8 cellular contexts compared by ENCODE assay signal in the genomic region with DNA sequence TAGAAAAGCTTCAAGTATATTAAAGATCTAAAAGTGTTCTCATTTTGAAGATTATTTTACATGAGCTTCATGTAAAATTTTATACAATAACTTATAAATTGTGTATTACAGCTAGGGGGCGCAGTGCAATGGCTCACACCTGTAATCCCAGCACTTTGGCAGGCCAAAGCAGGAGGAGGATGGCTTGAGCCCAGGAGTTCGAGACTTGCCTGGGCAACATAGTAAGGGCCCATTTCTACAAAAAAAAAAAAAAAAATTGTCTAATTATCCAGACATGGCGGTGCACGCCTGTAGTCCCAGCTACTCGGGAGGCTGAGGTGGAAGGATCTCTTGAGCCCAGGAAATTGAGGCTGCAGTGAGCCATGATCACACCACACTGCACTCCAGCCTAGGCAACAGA. TPM values are rescaled to one million over a fixed set of nuclear protein-coding genes. Genes with fewer than 3 reads are reported as not detected.
A peak's percentile ranks its signal among the peaks of the same experiment; 100 is the strongest.
DNase-seq lines count a peak whose midpoint lies in the region; ATAC-seq and TF ChIP-seq lines count a peak whose summit lies in the region.

No MANE protein-coding gene starts in this region.

- no peak for TF ChIP-seq POLR2A in gastroesophageal sphincter (IDR thresholded peaks at IDR 0.05)

- H3K9me3 Mint-ChIP-seq in activated CD8-positive, alpha-beta T cell treated with anti-CD3 and anti-CD28 coated beads, Interleukin-2, amount 10 ng/mL, durations not matched to agents 7 days and 5 days (ENCODE audit: insufficient read depth), result no peaks in the 10 kb centered on the region

- no peak overlapping the region for H3K4me3 Mint-ChIP-seq in activated CD8-positive, alpha-beta T cell treated with anti-CD3 and anti-CD28 coated beads, Interleukin-2, amount 10 ng/mL, durations not matched to agents 7 days and 5 days

- no peaks in the 10 kb centered on the region for H3K9me3 ChIP-seq in gastroesophageal sphincter

- POLR2A ChIA-PET in activated CD8-positive, alpha-beta T cell treated with anti-CD3 and anti-CD28 coated beads, Interleukin-2, amount 10 ng/mL, durations not matched to agents 7 days and 5 days (lab: Charles Lee), result interaction anchor here (1.0 kb wide), 2 partner anchors 16 to 34 kb away, joined by 4 to 6 read pairs; no protein-coding TSS in a partner anchor

- 70 to 76% methylated on average over 5 of the region's 5 CpGs for WGBS in gastroesophageal sphincter (ENCODE audit: low coverage in 1 of 2), 2 donors

- no peaks in the 10 kb centered on the region for H3K27me3 Mint-ChIP-seq in activated CD8-positive, alpha-beta T cell treated with anti-CD3 and anti-CD28 coated beads, Interleukin-2, amount 10 ng/mL, durations not matched to agents 7 days and 5 days (ENCODE audit: low read depth)

- no peak for ATAC-seq in activated CD8-positive, alpha-beta T cell treated with anti-CD3 and anti-CD28 coated beads, Interleukin-2, amount 10 ng/mL, durations not matched to agents 7 days and 5 days
- ATAC-seq in gastroesophageal sphincter, result no peak

- no peak overlapping the region for H3K27ac ChIP-seq in gastroesophageal sphincter

- H3K4me1 Mint-ChIP-seq in activated CD8-positive, alpha-beta T cell treated with anti-CD3 and anti-CD28 coated beads, Interleukin-2, amount 10 ng/mL, durations not matched to agents 7 days and 5 days (ENCODE audit: low read depth), result peaks cover 26% of the 10 kb centered on the region

- H3K36me3 Mint-ChIP-seq in activated CD8-positive, alpha-beta T cell treated with anti-CD3 and anti-CD28 coated beads, Interleukin-2, amount 10 ng/mL, durations not matched to agents 7 days and 5 days (ENCODE audit: low read depth), result peaks cover 32% of the 10 kb centered on the region

- no peak for TF ChIP-seq EP300 in gastroesophageal sphincter (IDR thresholded peaks at IDR 0.05)

- CTCF ChIA-PET in activated CD8-positive, alpha-beta T cell treated with anti-CD3 and anti-CD28 coated beads, Interleukin-2, amount 10 ng/mL, durations not matched to agents 7 days and 5 days (lab: Charles Lee), result interaction anchor here (0.6 to 2.8 kb wide), 25 partner anchors 11 to 161 kb away, joined by 3 to 22 read pairs (median 4); partner anchors contain the start of genes ACBD5, MASTL and YME1L1

- TF ChIP-seq CTCF in gastroesophageal sphincter (IDR thresholded peaks at IDR 0.05), result peak; percentile 32 to 58 (median 49)

- peak overlapping the region; percentile 52 for H3K27ac Mint-ChIP-seq in activated CD8-positive, alpha-beta T cell treated with anti-CD3 and anti-CD28 coated beads, Interleukin-2, amount 10 ng/mL, durations not matched to agents 7 days and 5 days

- DNase-seq in NCI-H345 (lab: John Stamatoyannopoulos, UW), result peak; percentile 12
- DNase-seq in NCI-H345 treated with DMSO at 0.1 percent for 48 hours (lab: John Stamatoyannopoulos, UW; ENCODE audit: unreplicated experiment), result no peak
- DNase-seq in M059J (ENCODE audit: low read depth), result peak; percentile 34
- DNase-seq in activated CD8-positive, alpha-beta T cell treated with anti-CD3 and anti-CD28 coated beads, Interleukin-2, amount 10 ng/mL, durations not matched to agents 7 days and 5 days, result peak; percentile 51
- DNase-seq in stimulated activated CD4-positive, alpha-beta T cell treated with anti-CD3 and anti-CD28 coated beads, Interleukin-12 subunit alpha, Interleukin-12 subunit beta, amount 100 ng/mL, for 4 hours, result peak; percentile 26
- DNase-seq in HuH-7.5 (ENCODE audit: low spot score), result no peak
- DNase-seq in middle frontal gyrus (ENCODE audit: extremely low spot score, low spot score), result no peak

- peaks cover 3 to 58% of the 10 kb centered on the region in 2 donors for H3K36me3 ChIP-seq in gastroesophageal sphincter

- no peaks in the 10 kb centered on the region for H3K4me1 ChIP-seq in gastroesophageal sphincter

- H3K27me3 ChIP-seq in gastroesophageal sphincter, result no peaks in the 10 kb centered on the region

- no peak overlapping the region for H3K4me3 ChIP-seq in gastroesophageal sphincter

RNA-seq across cellular contexts. Expression of gene ACBD5, which starts 16.6 kb away (rescaled TPM):
- total RNA-seq in M059J (2014; rRNA removed; shearing (Covaris generic)), result 9.4 and 16.3 TPM in 2 replicates
- 10 to 100 TPM; 20.6 to 24.9 TPM for total RNA-seq in activated CD8-positive, alpha-beta T cell treated with anti-CD3 and anti-CD28 coated beads, Interleukin-2, amount 10 ng/mL, durations not matched to agents 7 days and 5 days
- 10 to 100 TPM; 14.9 to 34.0 (median 20.2) TPM for total RNA-seq in gastroesophageal sphincter

Comparison
In these comparisons a context has a peak if more than half of its experiments do, and no peak if none do; other contexts are left out.
1. DNase-seq: peak in NCI-H345 (single experiment), M059J (single experiment), activated CD8-positive, alpha-beta T cell treated with anti-CD3 and anti-CD28 coated beads, Interleukin-2, amount 10 ng/mL, durations not matched to agents 7 days and 5 days (single experiment) and stimulated activated CD4-positive, alpha-beta T cell treated with anti-CD3 and anti-CD28 coated beads, Interleukin-12 subunit alpha, Interleukin-12 subunit beta, amount 100 ng/mL, for 4 hours (single experiment); none in NCI-H345 treated with DMSO at 0.1 percent for 48 hours (single experiment), HuH-7.5 (single experiment) and middle frontal gyrus (single experiment).